25 cellular contexts compared by ENCODE assay signal in the genomic region with DNA sequence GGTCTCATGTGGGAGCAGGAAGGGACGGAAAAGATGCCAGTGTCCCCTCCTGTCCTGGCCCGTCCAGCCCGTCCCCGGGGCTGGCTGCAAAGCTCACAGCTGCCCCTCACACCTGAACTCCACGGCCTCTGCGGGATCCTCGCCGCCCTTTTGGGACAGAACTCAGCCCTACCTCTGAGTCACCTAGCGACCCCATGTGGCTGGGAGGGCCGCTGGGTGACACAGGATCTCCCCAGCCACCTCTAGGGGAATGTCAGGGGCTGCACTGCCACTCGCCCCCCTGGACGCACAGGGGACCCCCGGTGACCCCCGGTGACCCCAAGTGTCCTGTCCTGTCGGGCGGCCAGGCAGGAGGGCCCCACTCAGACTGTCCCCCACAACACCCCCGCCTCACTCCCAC. TPM values are rescaled to one million over a fixed set of nuclear protein-coding genes. Genes with fewer than 3 reads are reported as not detected.
"Had no signal": no experiment of that assay in that cellular context is flagged by ENCODE, and none has a peak within 500 bp of the region (broad histone marks: within the 10 kb centered on the region; RNA-seq: fewer than 3 reads in every experiment).

No MANE protein-coding gene starts in this region.

- H3K36me3 ChIP-seq: MG63, Peyer's patch, SJSA1 had no signal

- H3K4me3 ChIP-seq: MG63, PC-9, Peyer's patch, SJSA1, SK-N-MC had no signal

- H3K9me3 ChIP-seq: MG63, Peyer's patch, SJSA1 had no signal

- H3K27me3 ChIP-seq: MG63, Peyer's patch, SJSA1 had no signal

- DNase-seq: Karpas-422; KG1; MG63; NCI-H1092; NCI-H1105 treated with DMSO at 0.1 percent for 48 hours; NCI-H1417 treated with DMSO at 0.1 percent for 48 hours; NCI-H146; NCI-H1694 treated with DMSO at 0.1 percent for 48 hours; NCI-H1930; NCI-H2081; NCI-H2107; NCI-H2227 treated with DMSO at 0.1 percent for 48 hours; NCI-H524; NCI-H526 treated with DMSO at 0.1 percent for 48 hours; NCI-H748 treated with DMSO at 0.1 percent for 48 hours; NK-92 treated with Interleukin-12 subunit alpha and Interleukin-12 subunit beta, amount 100 ng/mL, for 24 hours; OCI-M1; PC-9; Peyer's patch; SIG-M5 had no signal

- ATAC-seq: Right ventricle myocardium inferior had no signal

- H3K27ac ChIP-seq: PC-9, Peyer's patch, SJSA1, SK-N-MC had no signal

- H3K4me1 ChIP-seq: Peyer's patch, SJSA1 had no signal

RNA-seq across cellular contexts. Expression of a gene that starts 0.7 kb away (rescaled TPM):
- total RNA-seq: HT-29, NCI-H460, PC-9, Peyer's patch, Right ventricle myocardium inferior, SJSA1 had no signal
